ENCODE assay signal across 25 cellular contexts in the genomic region with DNA sequence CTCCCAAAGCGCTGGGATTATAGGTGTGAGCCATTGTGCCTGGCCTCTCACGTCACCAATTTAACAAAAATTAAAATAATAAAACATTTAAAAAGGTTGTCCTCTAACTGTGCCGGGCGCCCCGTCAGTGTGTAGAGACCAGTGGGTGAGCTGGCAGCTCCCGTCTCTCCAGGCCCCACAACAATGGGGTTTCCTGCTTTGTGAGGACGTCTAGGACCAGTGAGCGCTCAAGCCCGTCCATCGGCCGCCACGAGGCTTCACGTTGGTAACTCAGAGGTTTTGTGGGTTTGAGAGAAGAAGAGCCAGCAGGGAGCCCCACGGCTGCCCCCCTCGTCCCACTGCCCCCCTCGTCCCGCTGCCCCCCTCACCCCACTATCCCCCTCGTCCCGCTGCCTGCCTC. TPM values are rescaled to one million over a fixed set of nuclear protein-coding genes. Genes with fewer than 3 reads are reported as not detected.
A peak's percentile ranks its signal among the peaks of the same experiment; 100 is the strongest.
DNase-seq lines count a peak whose midpoint lies in the region; ATAC-seq, FAIRE-seq and TF ChIP-seq lines count a peak whose summit lies in the region.
"Had no signal": no experiment of that assay in that cellular context is flagged by ENCODE, and none has a peak within 500 bp of the region (broad histone marks: within the 10 kb centered on the region; RNA-seq: fewer than 3 reads in every experiment).

No MANE protein-coding gene starts in this region.

- POLR2A ChIA-PET in SK-N-SH (lab: Yijun Ruan, JAX) = no interaction called here

- intact Hi-C loops in spleen (cut with DNase I; ENCODE audit: low total_unique reads) (no loop called here), kidney (cut with DNase I) (no loop called here), uterus (cut with DNase I; ENCODE audit: low total_unique reads) (no loop called here)

- H4K20me1 ChIP-seq in BLaER1 treated with 17β-estradiol and CSF1 and Interleukin-3, amounts not matched to agents 10 nM and 100 nM = peaks cover 29 to 89% (median 77%) of the 10 kb centered on the region in 11 experiments; a peak in 21 of 22 replicates
- H4K20me1 ChIP-seq in OCI-LY1 (ENCODE audit: insufficient read depth, low read length) (no peaks in the 10 kb centered on the region), SK-N-SH (ENCODE audit: insufficient read depth) (0 out of 2 replicates have a peak, but pooled peaks cover 8% of the 10 kb centered on the region)

- CTCF ChIA-PET in SK-N-SH (lab: Yijun Ruan, JAX) = interaction anchor here (1.3 to 3.7 kb wide), 2 partner anchors 49 to 313 kb away, joined by 3 to 16 read pairs; no protein-coding TSS in a partner anchor

- 76 to 84% (median 82%) methylated on average over 16 to 19 of the region's 19 CpGs for WGBS in spleen, 5 donors
- 93% methylated on average over 15 of the region's 19 CpGs for WGBS in SK-N-SH (ENCODE audit: low lambda C conversion rate)

- ATAC-seq in GM18520 (IDR thresholded peaks at IDR 0.05; ENCODE audit: unreplicated experiment) = no peak
- ATAC-seq: GM23338, HCT116, K562 had no signal

- H3K4me1 Mint-ChIP-seq in glutamatergic neuron (ENCODE audit: low read depth, unreplicated experiment) = peaks cover 26% of the 10 kb centered on the region

- no peaks in the 10 kb centered on the region for H3K36me3 Mint-ChIP-seq in glutamatergic neuron (ENCODE audit: unreplicated experiment)

- 0 out of 2 replicates have a peak, but pooled peaks cover 7% of the 10 kb centered on the region for H3K79me2 ChIP-seq in OCI-LY1 (ENCODE audit: insufficient read depth, low read length)
- peaks cover 32% of the 10 kb centered on the region for H3K79me2 ChIP-seq in SK-N-SH (ENCODE audit: insufficient read depth)

- peaks cover 17% of the 10 kb centered on the region for H3K27me3 Mint-ChIP-seq in glutamatergic neuron (ENCODE audit: unreplicated experiment)
- H3K27me3 Mint-ChIP-seq: CD4-positive, CD25-positive, alpha-beta regulatory T cell; CD8-positive, alpha-beta memory T cell had no signal

- peak overlapping the region; percentile 98 for H3K27ac Mint-ChIP-seq in glutamatergic neuron (ENCODE audit: unreplicated experiment)
- H3K27ac Mint-ChIP-seq: GM23338, HFFc6 had no signal

- H3K9me3 Mint-ChIP-seq in glutamatergic neuron (ENCODE audit: unreplicated experiment) = peaks cover 25% of the 10 kb centered on the region
- H3K9me3 Mint-ChIP-seq: CD4-positive, CD25-positive, alpha-beta regulatory T cell; CD8-positive, alpha-beta memory T cell; GM23338; HFFc6 had no signal

- H3K4me3 Mint-ChIP-seq in glutamatergic neuron (ENCODE audit: unreplicated experiment) = no peak overlapping the region
- H3K4me3 Mint-ChIP-seq: GM23338, HFFc6 had no signal

- peaks cover 20 to 52% (median 30%) of the 10 kb centered on the region in 11 experiments; a peak in 21 of 22 replicates for H3K36me3 ChIP-seq in BLaER1 treated with 17β-estradiol and CSF1 and Interleukin-3, amounts not matched to agents 10 nM and 100 nM
- H3K36me3 ChIP-seq in OCI-LY1 (ENCODE audit: insufficient read depth, low read length) = peaks cover 49% of the 10 kb centered on the region
- H3K36me3 ChIP-seq in spleen = peaks cover 0 to 66% (median 37%) of the 10 kb centered on the region in 6 donors
- H3K36me3 ChIP-seq in kidney (ENCODE audit: control insufficient read depth in 1 of 2, insufficient read depth in 2 of 2, low read length in 2 of 2) = no peaks in the 10 kb centered on the region
- no peaks in the 10 kb centered on the region for H3K36me3 ChIP-seq in uterus
- H3K36me3 ChIP-seq in SK-N-SH (replicated peaks in 1 of 2; ENCODE audit: control insufficient read depth in 1 of 2, insufficient read depth in 2 of 2, low read length in 1 of 2) = peaks cover 3 to 21% of the 10 kb centered on the region in 2 experiments

- DNase-seq in glutamatergic neuron = peak; percentile 20
- DNase-seq in spleen = peak; percentile 64
- DNase-seq in kidney = no peak
- DNase-seq in uterus = no peak
- no peak for DNase-seq in SK-N-SH
- DNase-seq: ACHN; AML-193; CD4-positive, CD25-positive, alpha-beta regulatory T cell; CD8-positive, alpha-beta memory T cell; COR-L47; DMS 273 treated with DMSO at 0.1 percent for 48 hours; DMS53; DND-41; H7; HFFc6 had no signal

- peak overlapping the region in 6 of 11 experiments; percentile 92 to 98 (median 96); a peak in 12 of 22 replicates for H3K9ac ChIP-seq in BLaER1 treated with 17β-estradiol and CSF1 and Interleukin-3, amounts not matched to agents 10 nM and 100 nM
- peak overlapping the region; percentile 42; the same call in 1 of the 2 replicates for H3K9ac ChIP-seq in OCI-LY1 (ENCODE audit: low read length)
- no peak overlapping the region for H3K9ac ChIP-seq in kidney (ENCODE audit: low read length in 2 of 2)
- no peak overlapping the region for H3K9ac ChIP-seq in SK-N-SH

- peaks cover 0 to 17% (median 0%) of the 10 kb centered on the region in 11 experiments; a peak in 5 of 22 replicates for H3K27me3 ChIP-seq in BLaER1 treated with 17β-estradiol and CSF1 and Interleukin-3, amounts not matched to agents 10 nM and 100 nM
- H3K27me3 ChIP-seq in OCI-LY1 (ENCODE audit: insufficient read depth, low read length) (no peaks in the 10 kb centered on the region), spleen (replicated peaks in 1 of 7) (no peaks in the 10 kb centered on the region), uterus (no peaks in the 10 kb centered on the region), SK-N-SH (ENCODE audit: insufficient read depth) (no peaks in the 10 kb centered on the region)

- H3F3A ChIP-seq in OCI-LY1 (ENCODE audit: insufficient read depth, low read length) (no peaks in the 10 kb centered on the region), SK-N-SH (replicated peaks; ENCODE audit: insufficient read depth) (no peaks in the 10 kb centered on the region)

- peak overlapping the region in 10 of 11 experiments; percentile 84 to 98 (median 96); a peak in 19 of 22 replicates for H3K4me2 ChIP-seq in BLaER1 treated with 17β-estradiol and CSF1 and Interleukin-3, amounts not matched to agents 10 nM and 100 nM
- H3K4me2 ChIP-seq in OCI-LY1 (ENCODE audit: low read length) (peak overlapping the region; percentile 70; the same call in 1 of the 2 replicates), SK-N-SH (no peak overlapping the region)
- H3K4me2 ChIP-seq: GM23338 had no signal

- H3K4me1 ChIP-seq in BLaER1 treated with 17β-estradiol and CSF1 and Interleukin-3, amounts not matched to agents 10 nM and 100 nM = peaks cover 52 to 92% (median 85%) of the 10 kb centered on the region in 10 experiments
- H3K4me1 ChIP-seq in OCI-LY1 (ENCODE audit: insufficient read depth, low read length, severe bottlenecking) (peaks cover 53% of the 10 kb centered on the region), spleen (peaks cover 13 to 72% (median 47%) of the 10 kb centered on the region in 6 donors), kidney (ENCODE audit: control insufficient read depth in 1 of 2, insufficient read depth in 1 of 2, low read depth in 1 of 2, low read length in 2 of 2) (peaks cover 0 to 8% of the 10 kb centered on the region in 2 donors), uterus (peaks cover 0 to 11% of the 10 kb centered on the region in 2 donors), SK-N-SH (ENCODE audit: control insufficient read depth in 1 of 2, insufficient read depth in 2 of 2, low read depth in 1 of 2, low read length in 1 of 2) (peaks cover 0 to 4% of the 10 kb centered on the region in 2 experiments; a peak in 2 of 4 replicates)

- no peaks in the 10 kb centered on the region for H3K9me3 ChIP-seq in BLaER1 treated with 17β-estradiol and CSF1 and Interleukin-3, amounts not matched to agents 10 nM and 100 nM (replicated peaks in 1 of 11)
- H3K9me3 ChIP-seq in OCI-LY1 (ENCODE audit: low read length) (no peaks in the 10 kb centered on the region), spleen (no peaks in the 10 kb centered on the region), kidney (ENCODE audit: control insufficient read depth in 1 of 2, low read length in 2 of 2) (no peaks in the 10 kb centered on the region), uterus (no peaks in the 10 kb centered on the region), SK-N-SH (no peaks in the 10 kb centered on the region)

- TF ChIP-seq POLR2A in spleen (IDR thresholded peaks at IDR 0.05) (no peak), uterus (IDR thresholded peaks at IDR 0.05) (no peak)

- no peak for TF ChIP-seq CTCF in OCI-LY1 (IDR thresholded peaks at IDR 0.05; ENCODE audit: low read length)
- no peak for TF ChIP-seq CTCF in glutamatergic neuron (IDR thresholded peaks at IDR 0.05; ENCODE audit: partially characterized antibody, unreplicated experiment)
- TF ChIP-seq CTCF in spleen (IDR thresholded peaks at IDR 0.05 in 8 of 11, conservative IDR thresholded peaks at IDR 0.05 in 3 of 11) = no peak
- TF ChIP-seq CTCF in kidney (IDR thresholded peaks at IDR 0.05; ENCODE audit: borderline replicate concordance, extremely low read depth, insufficient read depth) = no peak
- no peak for TF ChIP-seq CTCF in uterus (IDR thresholded peaks at IDR 0.05)
- TF ChIP-seq CTCF in SK-N-SH (IDR thresholded peaks at IDR 0.05) = no peak

- peak overlapping the region in 6 of 11 experiments; percentile 93 to 98 (median 94); a peak in 11 of 22 replicates for H3K27ac ChIP-seq in BLaER1 treated with 17β-estradiol and CSF1 and Interleukin-3, amounts not matched to agents 10 nM and 100 nM
- peak overlapping the region; percentile 92 for H3K27ac ChIP-seq in OCI-LY1 (ENCODE audit: low read depth, low read length, poor library complexity, severe bottlenecking)
- peak overlapping the region in 3 of 8 donors; percentile 48 to 86 (median 72) for H3K27ac ChIP-seq in spleen
- H3K27ac ChIP-seq in kidney (ENCODE audit: low read depth in 2 of 2, low read length in 2 of 2) = no peak overlapping the region
- no peak overlapping the region for H3K27ac ChIP-seq in uterus
- H3K27ac ChIP-seq in SK-N-SH (ENCODE audit: low read depth in 2 of 2, low read length in 1 of 2) = no peak overlapping the region
- H3K27ac ChIP-seq: HL-60 had no signal

- H3K9me2 ChIP-seq in OCI-LY1 (ENCODE audit: low read depth, low read length) = no peaks in the 10 kb centered on the region
- no peaks in the 10 kb centered on the region for H3K9me2 ChIP-seq in SK-N-SH

- H3K4me3 ChIP-seq in BLaER1 treated with 17β-estradiol and CSF1 and Interleukin-3, amounts not matched to agents 10 nM and 100 nM = peak overlapping the region in 4 of 10 experiments; percentile 45 to 93 (median 58); a peak in 4 of 20 replicates
- H3K4me3 ChIP-seq in OCI-LY1 (ENCODE audit: low read depth, low read length, poor library complexity, severe bottlenecking) = peak overlapping the region; percentile 49
- peak overlapping the region in 1 of 8 donors; percentile 46 for H3K4me3 ChIP-seq in spleen
- no peak overlapping the region for H3K4me3 ChIP-seq in kidney (ENCODE audit: low read length in 2 of 2)
- no peak overlapping the region for H3K4me3 ChIP-seq in uterus
- H3K4me3 ChIP-seq in SK-N-SH (ENCODE audit: low read depth in 2 of 2, low read length in 1 of 2) = no peak overlapping the region
- H3K4me3 ChIP-seq: GM23338, K562 had no signal

- H2AFZ ChIP-seq in OCI-LY1 (ENCODE audit: low read length) = no peak overlapping the region
- H2AFZ ChIP-seq in SK-N-SH (ENCODE audit: low read depth) = no peak overlapping the region
- H2AFZ ChIP-seq: GM23338 had no signal

- TF ChIP-seq RAD21 in SK-N-SH (IDR thresholded peaks at IDR 0.05; ENCODE audit: low read length) = no peak

- TF ChIP-seq EP300 in SK-N-SH (IDR thresholded peaks at IDR 0.05; ENCODE audit: borderline replicate concordance in 1 of 2, low read depth in 1 of 2, low read length in 1 of 2) = no peak

- no peak for FAIRE-seq in kidney (lab: Jason Lieb, UNC)
- FAIRE-seq: A204.1, G401.6, K562 had no signal

RNA-seq across cellular contexts. Expression of gene LSM7, which starts 4.7 kb away (rescaled TPM):
- total RNA-seq in glutamatergic neuron (ENCODE audit: unreplicated experiment) (105 TPM), spleen (100 to 1,000 TPM in 3 of 7 donors, 10 to 100 TPM in 4; 60.7 to 131 (median 82.8) TPM), kidney (54.0 TPM), uterus (100 to 1,000 TPM in 3 of 4 donors, 10 to 100 TPM in 1; 51.8 to 186 (median 142) TPM)
- polyA plus RNA-seq in spleen (100 to 1,000 TPM; 435 to 524 (median 459) TPM), kidney (ENCODE audit: insufficient read depth, low read depth, low replicate concordance) (160 TPM), SK-N-SH (2012; rRNA removed) (1,077 and 1,193 TPM in 2 replicates)
- 767 and 1,013 TPM in 2 replicates for polyA plus RNA-seq in SK-N-SH (2012; cell fraction: cytosol; rRNA removed)
- 353 and 686 TPM in 2 replicates for polyA plus RNA-seq in SK-N-SH (2012; cell fraction: nucleus; rRNA removed)

RNA-seq across cellular contexts. Expression of gene SPPL2B, which starts 4.8 kb away (rescaled TPM):
- total RNA-seq in glutamatergic neuron (ENCODE audit: unreplicated experiment) = 166 TPM
- total RNA-seq in spleen = 10 to 100 TPM; 69.7 to 96.4 (median 79.3) TPM
- 100 to 1,000 TPM in 1 of 3 donors, 10 to 100 TPM in 2; 40.5 to 111 (median 72.4) TPM for polyA plus RNA-seq in spleen
- total RNA-seq in kidney = 94.1 TPM
- 25.3 TPM for polyA plus RNA-seq in kidney (ENCODE audit: insufficient read depth, low read depth, low replicate concordance)
- 10 to 100 TPM; 14.3 to 58.5 (median 31.5) TPM for total RNA-seq in uterus
- polyA plus RNA-seq in SK-N-SH (2012; rRNA removed) = 48.5 and 58.1 TPM in 2 replicates
- polyA plus RNA-seq in SK-N-SH (2012; cell fraction: cytosol; rRNA removed) = 7.7 and 14.5 TPM in 2 replicates
- 364 and 416 TPM in 2 replicates for polyA plus RNA-seq in SK-N-SH (2012; cell fraction: nucleus; rRNA removed)

RNA-seq across cellular contexts. Expression of gene LINGO3, which starts 15.8 kb away (rescaled TPM):
- total RNA-seq in glutamatergic neuron (ENCODE audit: unreplicated experiment) (0.25 TPM), spleen (1 to 10 TPM in 2 of 7 donors, under 1 TPM in 5; 0.26 to 2.6 (median 0.70) TPM), kidney (0.09 TPM), uterus (not detected)
- polyA plus RNA-seq in spleen (1 to 10 TPM in 1 of 3 donors, under 1 TPM in 2; 0.43 to 1.2 (median 0.82) TPM), kidney (ENCODE audit: insufficient read depth, low read depth, low replicate concordance) (not detected), SK-N-SH (2012; rRNA removed) (not detected in 2 replicates)
- not detected in 2 replicates for polyA plus RNA-seq in SK-N-SH (2012; cell fraction: cytosol; rRNA removed)
- polyA plus RNA-seq in SK-N-SH (2012; cell fraction: nucleus; rRNA removed) = 0.04 TPM in 1 of 2 replicates, not detected in the other
- total RNA-seq: HFFc6, HT1080 had no signal

RNA-seq across cellular contexts. Expression of gene TMPRSS9, which starts 36.4 kb away (rescaled TPM):
- 0.29 TPM for total RNA-seq in glutamatergic neuron (ENCODE audit: unreplicated experiment)
- total RNA-seq in spleen = 1 to 10 TPM; 1.3 to 4.0 (median 2.9) TPM
- 1 to 10 TPM in 2 of 3 donors, under 1 TPM in 1; 0.70 to 4.3 (median 1.1) TPM for polyA plus RNA-seq in spleen
- total RNA-seq in kidney = not detected
- polyA plus RNA-seq in kidney (ENCODE audit: insufficient read depth, low read depth, low replicate concordance) = not detected
- total RNA-seq in uterus = under 1 TPM in 1 of 4 donors, not detected in 3; 0.69 TPM
- polyA plus RNA-seq in SK-N-SH (2012; rRNA removed) = not detected in 2 replicates
- not detected in 2 replicates for polyA plus RNA-seq in SK-N-SH (2012; cell fraction: cytosol; rRNA removed)
- polyA plus RNA-seq in SK-N-SH (2012; cell fraction: nucleus; rRNA removed) = 0.06 TPM in 1 of 2 replicates, not detected in the other
- total RNA-seq: CD8-positive, alpha-beta memory T cell; H7; HFFc6; HT1080; K562 had no signal
- polyA plus RNA-seq: CD4-positive, CD25-positive, alpha-beta regulatory T cell; CD8-positive, alpha-beta memory T cell had no signal

RNA-seq across cellular contexts. Expression of gene PEAK3, which starts 41.7 kb away (rescaled TPM):
- not detected for total RNA-seq in glutamatergic neuron (ENCODE audit: unreplicated experiment)
- total RNA-seq in spleen = 10 to 100 TPM in 2 of 7 donors, 1 to 10 TPM in 5; 5.7 to 17.4 (median 6.8) TPM
- polyA plus RNA-seq in spleen = under 1 TPM; 0.30 to 0.93 (median 0.50) TPM
- 2.1 TPM for total RNA-seq in kidney
- not detected for polyA plus RNA-seq in kidney (ENCODE audit: insufficient read depth, low read depth, low replicate concordance)
- total RNA-seq in uterus = under 1 TPM in 2 of 4 donors, not detected in 2; 0.26 to 0.40 TPM
- polyA plus RNA-seq in SK-N-SH (2012; rRNA removed) = not detected in 2 replicates
- polyA plus RNA-seq in SK-N-SH (2012; cell fraction: cytosol; rRNA removed) = not detected in 2 replicates
- polyA plus RNA-seq in SK-N-SH (2012; cell fraction: nucleus; rRNA removed) = not detected in 2 replicates
- total RNA-seq: CD4-positive, CD25-positive, alpha-beta regulatory T cell; CD8-positive, alpha-beta memory T cell; GM23338; H7 had no signal
- polyA plus RNA-seq: GM23338 had no signal

Comparison
In these comparisons a context has a peak if more than half of its experiments do, and no peak if none do; other contexts are left out.
1. H3K27ac ChIP-seq: peak in BLaER1 treated with 17β-estradiol and CSF1 and Interleukin-3, amounts not matched to agents 10 nM and 100 nM (6 of 11) and OCI-LY1 (single experiment); none in kidney (0 of 2), uterus (0 of 2) and SK-N-SH (0 of 2).
2. H3K9ac ChIP-seq: peak in BLaER1 treated with 17β-estradiol and CSF1 and Interleukin-3, amounts not matched to agents 10 nM and 100 nM (6 of 11) and OCI-LY1 (single experiment); none in kidney (0 of 2) and SK-N-SH (single experiment).
3. DNase-seq: peak in glutamatergic neuron (single experiment) and spleen (single experiment); none in kidney (single experiment), uterus (0 of 2) and SK-N-SH (single experiment).